ENCODE assay signal across 8 cellular contexts in the genomic region with DNA sequence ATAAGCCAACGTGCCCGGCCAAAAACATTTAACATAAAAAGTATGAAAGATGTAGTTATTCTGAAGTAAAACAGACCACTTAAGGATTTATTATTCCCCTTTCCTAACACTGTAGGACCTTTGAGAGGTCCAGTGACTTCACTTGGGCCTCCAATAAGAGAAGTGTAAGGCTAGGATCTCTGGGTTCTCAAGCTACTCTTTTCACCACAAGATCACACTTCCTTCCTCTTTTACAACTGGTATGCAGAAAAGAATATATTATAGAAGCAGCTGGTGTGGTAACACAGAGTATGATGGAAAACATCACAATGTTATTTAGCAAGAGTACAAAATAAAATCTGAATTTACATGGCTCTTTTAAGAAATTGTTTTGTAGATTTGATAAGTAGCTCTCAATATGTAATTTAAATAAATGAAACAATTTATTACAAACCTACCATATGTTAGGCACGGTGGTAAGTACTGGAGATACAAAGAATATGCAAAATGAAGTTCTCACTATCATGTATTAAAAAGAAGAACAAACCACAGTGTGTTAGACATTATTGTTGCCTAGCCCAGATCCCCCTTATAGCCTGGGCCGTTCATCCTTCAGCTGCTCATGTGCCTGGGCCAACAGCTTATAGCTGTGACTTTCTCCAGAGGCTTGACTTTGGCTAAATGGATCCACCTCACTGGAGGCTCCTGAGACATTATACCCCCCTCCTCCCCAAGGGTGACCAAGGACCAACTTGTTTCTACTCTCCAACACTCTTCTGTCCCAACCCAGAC.
DNase-seq lines count a peak whose midpoint lies in the region; ATAC-seq and TF ChIP-seq lines count a peak whose summit lies in the region.

No MANE protein-coding gene starts in this region.

- H3K79me2 ChIP-seq in OCI-LY3 (ENCODE audit: low read length): no peaks in the 10 kb centered on the region

- no peaks in the 10 kb centered on the region for H3K9me3 ChIP-seq in OCI-LY3 (ENCODE audit: insufficient read depth, low read length)

- peak overlapping the region; percentile 61 for H3K27ac ChIP-seq in OCI-LY3 (ENCODE audit: low read length)

- peak; percentile 91 for ATAC-seq in GM18868 (IDR thresholded peaks at IDR 0.05; ENCODE audit: unreplicated experiment)
- peak; percentile 93 for ATAC-seq in HG02885 (IDR thresholded peaks at IDR 0.05; ENCODE audit: poor library complexity, unreplicated experiment)

- H4K20me1 ChIP-seq in OCI-LY3 (ENCODE audit: insufficient read depth, low read length): no peaks in the 10 kb centered on the region

- no peaks in the 10 kb centered on the region; the same call in 1 of the 2 replicates for H3K27me3 ChIP-seq in OCI-LY3 (ENCODE audit: low read depth, low read length)

- H3K27me3 Mint-ChIP-seq in nephron (ENCODE audit: low read depth): peaks cover 4% of the 10 kb centered on the region

- peak overlapping the region in 2 of 3 experiments; percentile 5 to 8 for H3K27ac Mint-ChIP-seq in nephron

- H3K4me3 ChIP-seq in OCI-LY3 (ENCODE audit: low read length): peak overlapping the region; percentile 22; the same call in 1 of the 2 replicates

- DNase-seq in effector CD4-positive, alpha-beta T cell: no peak
- DNase-seq in NCI-H2107 treated with DMSO at 0.1 percent for 48 hours (lab: John Stamatoyannopoulos, UW; ENCODE audit: unreplicated experiment) (no peak), middle frontal gyrus (ENCODE audit: extremely low spot score, low spot score) (no peak), LoVo (ENCODE audit: low spot score) (no peak)

- H3K9ac ChIP-seq in OCI-LY3 (ENCODE audit: low read length): no peak overlapping the region

- peaks cover 6% of the 10 kb centered on the region for H3K9me3 Mint-ChIP-seq in nephron

- no peak overlapping the region for H3K4me3 Mint-ChIP-seq in nephron

- H3K4me1 ChIP-seq in OCI-LY3 (ENCODE audit: low read length): peaks cover 55% of the 10 kb centered on the region

- H3K4me1 Mint-ChIP-seq in nephron: peaks cover 30% of the 10 kb centered on the region

- H3K36me3 Mint-ChIP-seq in nephron (ENCODE audit: low read depth): no peaks in the 10 kb centered on the region

- TF ChIP-seq CTCF in OCI-LY3 (IDR thresholded peaks at IDR 0.05; ENCODE audit: low read depth, low read length): no peak
- TF ChIP-seq CTCF in nephron (IDR thresholded peaks at IDR 0.05; ENCODE audit: unreplicated experiment in 3 of 3): no peak

- H2AFZ ChIP-seq in OCI-LY3 (ENCODE audit: low read depth, low read length): no peak overlapping the region

- H3K4me2 ChIP-seq in OCI-LY3 (ENCODE audit: low read length): peak overlapping the region; percentile 55

- no peaks in the 10 kb centered on the region for H3K36me3 ChIP-seq in OCI-LY3 (replicated peaks; ENCODE audit: low read depth, low read length)
